ENCODE assay signal across 16 cellular contexts in the genomic region with DNA sequence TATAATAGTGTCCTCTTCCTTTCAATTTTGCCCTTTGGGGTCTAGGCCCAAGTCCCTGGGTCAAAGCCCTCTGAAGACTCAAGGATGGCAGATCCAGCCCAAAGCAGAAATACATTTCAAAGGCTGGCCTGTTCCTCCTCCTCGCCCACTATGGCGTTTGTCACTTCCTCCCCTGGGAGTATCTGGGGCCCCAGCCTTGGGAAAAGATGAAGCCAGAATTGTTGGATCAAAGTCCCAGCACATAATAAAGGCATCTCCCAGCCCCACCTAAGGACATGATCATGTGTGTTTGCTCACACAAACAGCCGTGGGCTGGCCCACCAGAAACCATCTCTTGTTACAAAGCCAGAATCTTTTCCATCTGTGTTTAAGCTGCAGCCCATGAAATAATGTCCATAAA.
"Had no signal": no experiment of that assay in that cellular context is flagged by ENCODE, and none has a peak within 500 bp of the region (broad histone marks: within the 10 kb centered on the region; RNA-seq: fewer than 3 reads in every experiment).

No MANE protein-coding gene starts in this region.

- H3K27me3 ChIP-seq: gastroesophageal sphincter had no signal

- H3K9me3 ChIP-seq: gastroesophageal sphincter had no signal

- H3K27ac ChIP-seq: WERI-Rb-1 had no signal

- H3K4me3 ChIP-seq: gastroesophageal sphincter, lung had no signal

- ATAC-seq: activated CD4-positive, alpha-beta T cell treated with anti-CD3 and anti-CD28 coated beads for 36 hours; activated CD8-positive, alpha-beta T cell treated with anti-CD3 and anti-CD28 coated beads for 36 hours; gastroesophageal sphincter; natural killer cell; stimulated activated naive CD8-positive, alpha-beta T cell treated with anti-CD3 and anti-CD28 coated beads, Interleukin-15, Interleukin-2, amounts not matched to agents 100 U/mL and 50 U/mL, for 24 hours; T-cell had no signal

- H3K36me3 ChIP-seq: gastroesophageal sphincter, WERI-Rb-1 had no signal

- DNase-seq: activated CD4-positive, alpha-beta T cell treated with anti-CD3 and anti-CD28 coated beads for 36 hours; activated CD8-positive, alpha-beta memory T cell treated with anti-CD3 and anti-CD28 coated beads, Interleukin-2, amount 50 U/mL, for 48 hours; activated CD8-positive, alpha-beta T cell treated with anti-CD3 and anti-CD28 coated beads for 36 hours; activated naive CD8-positive, alpha-beta T cell treated with anti-CD3 and anti-CD28 coated beads, Interleukin-2, amount 10 ng/mL, durations not matched to agents 7 days and 5 days; aorta; effector CD4-positive, alpha-beta T cell; kidney glomerular epithelial cell; natural killer cell; occipital lobe; stimulated activated CD4-positive, alpha-beta T cell treated with anti-CD3 and anti-CD28 coated beads, Interleukin-4, amount 100 ng/mL, for 1 hour; stimulated activated CD8-positive, alpha-beta memory T cell treated with anti-CD3 and anti-CD28 coated beads, Interleukin-4, amount 100 ng/mL, for 48 hours; stimulated activated naive CD8-positive, alpha-beta T cell treated with anti-CD3 and anti-CD28 coated beads, Interleukin-15, Interleukin-2, amounts not matched to agents 100 U/mL and 50 U/mL, for 24 hours; T-cell; WERI-Rb-1 had no signal
